ENCODE assay signal across 16 cellular contexts in genomic region chr11:128714121-128714520, GRCh38. TPM values are rescaled to one million over a fixed set of nuclear protein-coding genes. Genes with fewer than 3 reads are reported as not detected.
DNase-seq lines count a peak whose midpoint lies in the region; ATAC-seq and TF ChIP-seq lines count a peak whose summit lies in the region.
"Had no signal": no experiment of that assay in that cellular context is flagged by ENCODE, and none has a peak within 500 bp of the region (broad histone marks: within the 10 kb centered on the region; RNA-seq: fewer than 3 reads in every experiment).

No MANE protein-coding gene starts in this region.

- H3K4me3 Mint-ChIP-seq in T-cell, result peak overlapping the region in 1 of 3 donors; percentile 82
- H3K4me3 Mint-ChIP-seq in effector memory CD8-positive, alpha-beta T cell, result peak overlapping the region; percentile 29 to 52
- H3K4me3 Mint-ChIP-seq: endodermal cell had no signal

- CTCF ChIA-PET in T-cell (lab: Charles Lee), result interaction anchor here (0.5 to 1.0 kb wide), 7 partner anchors 9 to 542 kb away, joined by 3 to 8 read pairs (median 4); partner anchors contain the start of gene FLI1 (in 1 of the 2)

- no peak for TF ChIP-seq EP300 in upper lobe of left lung (IDR thresholded peaks at IDR 0.05)

- ATAC-seq in heart right ventricle, result no peak
- ATAC-seq in T-cell (replicated peaks in 1 of 4), result no peak
- ATAC-seq in effector memory CD8-positive, alpha-beta T cell (replicated peaks), result no peak
- no peak for ATAC-seq in upper lobe of left lung (ENCODE audit: low FRiP score in 2 of 2)
- ATAC-seq in HG03139 (IDR thresholded peaks at IDR 0.05; ENCODE audit: unreplicated experiment), result no peak
- ATAC-seq in GM18519 (IDR thresholded peaks at IDR 0.05; ENCODE audit: low FRiP score, unreplicated experiment), result no peak
- ATAC-seq: K562, psoas muscle, Right ventricle myocardium inferior had no signal

- H3K4me1 ChIP-seq in heart right ventricle (peaks cover 6 to 100% (median 81%) of the 10 kb centered on the region in 9 donors), right atrium auricular region (peaks cover 0 to 77% of the 10 kb centered on the region in 2 donors), upper lobe of left lung (peaks cover 54 to 78% (median 67%) of the 10 kb centered on the region in 4 donors)
- H3K4me1 ChIP-seq: breast epithelium had no signal

- peaks cover 0 to 6% (median 0%) of the 10 kb centered on the region in 9 donors for H3K36me3 ChIP-seq in heart right ventricle
- no peaks in the 10 kb centered on the region for H3K36me3 ChIP-seq in right atrium auricular region
- no peaks in the 10 kb centered on the region for H3K36me3 ChIP-seq in upper lobe of left lung
- H3K36me3 ChIP-seq: breast epithelium had no signal

- peaks cover 15% of the 10 kb centered on the region for H3K36me3 Mint-ChIP-seq in T-cell
- peaks cover 39% of the 10 kb centered on the region for H3K36me3 Mint-ChIP-seq in effector memory CD8-positive, alpha-beta T cell (ENCODE audit: insufficient read depth)

- H3K9me3 ChIP-seq in heart right ventricle, result no peaks in the 10 kb centered on the region
- no peaks in the 10 kb centered on the region for H3K9me3 ChIP-seq in right atrium auricular region
- H3K9me3 ChIP-seq in upper lobe of left lung, result no peaks in the 10 kb centered on the region
- H3K9me3 ChIP-seq: breast epithelium, psoas muscle had no signal

- H3K27me3 ChIP-seq in heart right ventricle, result no peaks in the 10 kb centered on the region
- no peaks in the 10 kb centered on the region for H3K27me3 ChIP-seq in right atrium auricular region
- no peaks in the 10 kb centered on the region for H3K27me3 ChIP-seq in upper lobe of left lung
- H3K27me3 ChIP-seq: breast epithelium had no signal

- WGBS in heart right ventricle, 2 donors, result 66 to 83% methylated on average over 5 of the region's 5 CpGs
- 63 to 66% methylated on average over 5 of the region's 5 CpGs for WGBS in upper lobe of left lung, 2 donors

- no peak for TF ChIP-seq POLR2A in upper lobe of left lung (IDR thresholded peaks at IDR 0.05)

- POLR2A ChIA-PET in T-cell (lab: Charles Lee), result interaction anchor here (0.6 to 0.7 kb wide), 3 partner anchors 13 to 20 kb away, joined by 3 to 7 read pairs (median 4); partner anchors contain the start of gene FLI1 (in 2 of the 2)

- DNase-seq in heart right ventricle (no peak), right atrium auricular region (ENCODE audit: low spot score) (no peak), T-cell (no peak), upper lobe of left lung (no peak), GM19240 (ENCODE audit: insufficient read length, low spot score) (no peak)
- DNase-seq in effector memory CD8-positive, alpha-beta T cell, result no peak
- DNase-seq: endodermal cell; foreskin melanocyte; NCI-H1694 treated with DMSO at 0.1 percent for 48 hours; psoas muscle; stimulated activated CD8-positive, alpha-beta memory T cell treated with anti-CD3 and anti-CD28 coated beads, Interleukin-4, amount 100 ng/mL, for 48 hours had no signal

- H3K4me3 ChIP-seq in heart right ventricle, result no peak overlapping the region
- H3K4me3 ChIP-seq in right atrium auricular region, result no peak overlapping the region
- H3K4me3 ChIP-seq in upper lobe of left lung, result no peak overlapping the region
- H3K4me3 ChIP-seq: breast epithelium, K562, psoas muscle had no signal

- peaks cover 97 to 99% (median 97%) of the 10 kb centered on the region in 3 donors for H3K4me1 Mint-ChIP-seq in T-cell
- H3K4me1 Mint-ChIP-seq in effector memory CD8-positive, alpha-beta T cell (ENCODE audit: low read depth in 2 of 2), result peaks cover 81 to 86% of the 10 kb centered on the region in 2 donors

- TF ChIP-seq CTCF in heart right ventricle (IDR thresholded peaks at IDR 0.05) (no peak), right atrium auricular region (IDR thresholded peaks at IDR 0.05) (no peak), upper lobe of left lung (IDR thresholded peaks at IDR 0.05) (no peak)

- H3K27me3 Mint-ChIP-seq in T-cell, result no peaks in the 10 kb centered on the region
- H3K27me3 Mint-ChIP-seq in effector memory CD8-positive, alpha-beta T cell, result no peaks in the 10 kb centered on the region

- H3K9me3 Mint-ChIP-seq in T-cell, result no peaks in the 10 kb centered on the region
- no peaks in the 10 kb centered on the region for H3K9me3 Mint-ChIP-seq in effector memory CD8-positive, alpha-beta T cell
- H3K9me3 Mint-ChIP-seq: endodermal cell had no signal

- H3K27ac Mint-ChIP-seq in T-cell, result peak overlapping the region; percentile 98 to 100
- H3K27ac Mint-ChIP-seq in effector memory CD8-positive, alpha-beta T cell, result peak overlapping the region; percentile 94 to 98
- H3K27ac Mint-ChIP-seq: endodermal cell had no signal

- H3K27ac ChIP-seq in heart right ventricle, result peak overlapping the region in 8 of 10 donors; percentile 38 to 93 (median 68)
- peak overlapping the region in 1 of 2 donors; percentile 3 for H3K27ac ChIP-seq in right atrium auricular region
- peak overlapping the region in 3 of 4 donors; percentile 76 to 90 (median 84) for H3K27ac ChIP-seq in upper lobe of left lung
- H3K27ac ChIP-seq: psoas muscle had no signal

- intact Hi-C loops in heart right ventricle (cut with DNase I), result no loop called here

RNA-seq across cellular contexts. Expression of gene FLI1, which starts 20.2 kb away (rescaled TPM):
- 10 to 100 TPM; 11.7 to 33.3 (median 17.2) TPM for total RNA-seq in heart right ventricle
- 10 to 100 TPM; 11.4 to 12.1 TPM for polyA plus RNA-seq in heart right ventricle
- total RNA-seq in right atrium auricular region, result 10 to 100 TPM; 12.3 to 25.2 TPM
- 100 to 1,000 TPM in 2 of 5 donors, 10 to 100 TPM in 3; 87.0 to 114 (median 94.6) TPM for total RNA-seq in T-cell
- 10 to 100 TPM; 36.3 to 80.1 (median 54.4) TPM for total RNA-seq in upper lobe of left lung
- polyA plus RNA-seq: K562 had no signal
